In the genomic region with DNA sequence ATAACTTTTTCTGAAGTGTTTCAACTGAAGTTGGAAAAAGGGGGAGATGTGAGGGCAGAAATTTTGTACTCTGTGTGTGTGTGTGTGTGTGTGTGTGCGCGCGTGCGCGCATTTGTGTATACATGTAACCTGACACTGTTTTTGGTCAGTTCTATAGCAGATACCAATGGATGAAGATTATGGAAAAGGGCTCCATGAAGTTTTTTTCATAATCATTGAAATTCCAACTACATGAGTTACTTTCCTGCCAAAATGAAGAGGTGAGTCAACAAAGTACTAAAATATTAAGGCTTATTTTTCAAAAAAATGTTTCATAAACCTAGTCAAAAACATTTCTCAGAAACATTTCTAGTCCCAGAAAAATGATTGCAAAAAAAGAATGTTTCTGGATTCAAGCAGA, we compare ENCODE assay signal across 18 cellular contexts. TPM values are rescaled to one million over a fixed set of nuclear protein-coding genes. Genes with fewer than 3 reads are reported as not detected.
DNase-seq lines count a peak whose midpoint lies in the region; ATAC-seq, FAIRE-seq and TF ChIP-seq lines count a peak whose summit lies in the region.
"Had no signal": no experiment of that assay in that cellular context is flagged by ENCODE, and none has a peak within 500 bp of the region (broad histone marks: within the 10 kb centered on the region; RNA-seq: fewer than 3 reads in every experiment).

No MANE protein-coding gene starts in this region.

- POLR2A ChIA-PET in HEK293T (lab: Yijun Ruan, JAX): no interaction called here

- peaks cover 46% of the 10 kb centered on the region for H3K36me3 Mint-ChIP-seq in HFFc6 (ENCODE audit: low read depth)

- no peak for ATAC-seq in GM21360 (IDR thresholded peaks at IDR 0.05; ENCODE audit: unreplicated experiment)
- ATAC-seq: activated naive CD4-positive, alpha-beta T cell treated with anti-CD3 and anti-CD28 coated beads, Interleukin-2, amount 50 U/mL, for 72 hours; left ventricle myocardium superior; stimulated activated effector memory CD8-positive, alpha-beta T cell treated with anti-CD3 and anti-CD28 coated beads, Interleukin-12 subunit alpha, Interleukin-12 subunit beta, amount 100 ng/mL, for 72 hours; upper lobe of right lung had no signal

- no peaks in the 10 kb centered on the region for H3K9me3 Mint-ChIP-seq in HFFc6
- H3K9me3 Mint-ChIP-seq: activated naive CD4-positive, alpha-beta T cell treated with anti-CD3 and anti-CD28 coated beads, Interleukin-2, amount 50 U/mL, for 72 hours; CD8-positive, alpha-beta memory T cell; stimulated activated effector memory CD8-positive, alpha-beta T cell treated with anti-CD3 and anti-CD28 coated beads, Interleukin-12 subunit alpha, Interleukin-12 subunit beta, amount 100 ng/mL, for 72 hours had no signal

- 85% methylated on average over 5 of the region's 5 CpGs for WGBS in hepatocyte (ENCODE audit: low lambda C conversion rate, missing lambda C conversion rate)

- FAIRE-seq in urothelium cell line (lab: Jason Lieb, UNC): no peak
- FAIRE-seq: frontal cortex had no signal

- no peaks in the 10 kb centered on the region for H4K20me1 ChIP-seq in hepatocyte (ENCODE audit: insufficient read depth, poor library complexity, severe bottlenecking)

- in situ Hi-C loops in astrocyte of the spinal cord (cut with HindIII; ENCODE audit: low sequenced_read_pairs): no loop called here

- H3K27ac ChIP-seq in ACC112 (ENCODE audit: low read depth, low read length) (peak overlapping the region; percentile 84), hepatocyte (peak overlapping the region; percentile 11), substantia nigra (ENCODE audit: low read depth, low read length, poor library complexity, severe bottlenecking) (no peak overlapping the region)
- H3K27ac ChIP-seq: upper lobe of right lung had no signal

- no peaks in the 10 kb centered on the region for H3K9me3 ChIP-seq in hepatocyte (ENCODE audit: low read depth)
- H3K9me3 ChIP-seq: upper lobe of right lung had no signal

- peak; percentile 46 for DNase-seq in HFFc6
- peak; percentile 42 for DNase-seq in astrocyte of the spinal cord (ENCODE audit: low read depth, low spot score)
- DNase-seq in hepatocyte (ENCODE audit: low spot score): no peak
- no peak for DNase-seq in HEK293T (ENCODE audit: extremely low spot score)
- no peak for DNase-seq in substantia nigra (lab: John Stamatoyannopoulos, UW)
- no peak for DNase-seq in urothelium cell line (ENCODE audit: low spot score)
- DNase-seq: activated CD4-positive, alpha-beta T cell treated with anti-CD3 and anti-CD28 coated beads for 4 hours; activated T-cell treated with anti-CD3 and anti-CD28 coated beads, Interleukin-2, amount 50 U/mL, for 1 hour; CD8-positive, alpha-beta memory T cell; left ventricle myocardium superior; NCI-H1694; NCI-H2227 treated with DMSO at 0.1 percent for 48 hours; upper lobe of right lung had no signal

- H3K4me3 ChIP-seq in ACC112 (ENCODE audit: low read depth, low read length) (no peak overlapping the region), astrocyte of the spinal cord (ENCODE audit: low read depth, low read length) (no peak overlapping the region), hepatocyte (no peak overlapping the region)
- H3K4me3 ChIP-seq: upper lobe of right lung had no signal

- H3K36me3 ChIP-seq in ACC112 (ENCODE audit: insufficient read depth, low read length): peaks cover 26% of the 10 kb centered on the region
- no peaks in the 10 kb centered on the region for H3K36me3 ChIP-seq in hepatocyte (replicated peaks; ENCODE audit: insufficient read depth, low read depth)

- CTCF ChIA-PET in HEK293T (lab: Yijun Ruan, JAX): no interaction called here

- TF ChIP-seq CTCF in HFFc6 (IDR thresholded peaks at IDR 0.05) (no peak), astrocyte of the spinal cord (IDR thresholded peaks at IDR 0.05; ENCODE audit: low read depth, low read length) (no peak), hepatocyte (IDR thresholded peaks at IDR 0.05; ENCODE audit: poor library complexity) (no peak)

- H3K4me1 ChIP-seq in ACC112 (ENCODE audit: control insufficient read depth, insufficient read depth, low read length, unreplicated experiment) (peaks cover 45% of the 10 kb centered on the region), hepatocyte (ENCODE audit: insufficient read depth) (peaks cover 18% of the 10 kb centered on the region)

- H3K27me3 Mint-ChIP-seq in HFFc6 (ENCODE audit: insufficient read depth): peaks cover 2% of the 10 kb centered on the region; the same call in 1 of the 2 replicates
- H3K27me3 Mint-ChIP-seq: CD8-positive, alpha-beta memory T cell had no signal

- H3K79me2 ChIP-seq in ACC112 (ENCODE audit: control insufficient read depth, insufficient read depth, low read length, unreplicated experiment) (peaks cover 12% of the 10 kb centered on the region), hepatocyte (no peaks in the 10 kb centered on the region)

- H3K9me2 ChIP-seq in hepatocyte (replicated peaks; ENCODE audit: insufficient read depth): no peaks in the 10 kb centered on the region

- H3K4me3 Mint-ChIP-seq in HFFc6: peak overlapping the region; percentile 14
- H3K4me3 Mint-ChIP-seq: CD8-positive, alpha-beta memory T cell; stimulated activated effector memory CD8-positive, alpha-beta T cell treated with anti-CD3 and anti-CD28 coated beads, Interleukin-12 subunit alpha, Interleukin-12 subunit beta, amount 100 ng/mL, for 72 hours had no signal

- peaks cover 56% of the 10 kb centered on the region for H3K4me1 Mint-ChIP-seq in HFFc6 (ENCODE audit: low read depth)

- no peak overlapping the region for H3K4me2 ChIP-seq in hepatocyte

- peak overlapping the region; percentile 67 for H3K27ac Mint-ChIP-seq in HFFc6
- H3K27ac Mint-ChIP-seq: activated naive CD4-positive, alpha-beta T cell treated with anti-CD3 and anti-CD28 coated beads, Interleukin-2, amount 50 U/mL, for 72 hours; CD8-positive, alpha-beta memory T cell; stimulated activated effector memory CD8-positive, alpha-beta T cell treated with anti-CD3 and anti-CD28 coated beads, Interleukin-12 subunit alpha, Interleukin-12 subunit beta, amount 100 ng/mL, for 72 hours had no signal

- H2AFZ ChIP-seq in ACC112 (ENCODE audit: low read length, unreplicated experiment): no peak overlapping the region
- H2AFZ ChIP-seq in hepatocyte: no peak overlapping the region

- no peaks in the 10 kb centered on the region for H3K27me3 ChIP-seq in ACC112 (ENCODE audit: insufficient read depth, low read length)
- no peaks in the 10 kb centered on the region for H3K27me3 ChIP-seq in hepatocyte
- H3K27me3 ChIP-seq: upper lobe of right lung had no signal

TF ChIP-seq in HEK293T, 16 proteins besides CTCF, POLR2A, EP300 and RAD21:
- TF ChIP-seq LEF1 (IDR thresholded peaks at IDR 0.05; ENCODE audit: borderline replicate concordance) (no peak), SUZ12 (IDR thresholded peaks at IDR 0.05) (no peak), NFRKB (IDR thresholded peaks at IDR 0.05) (no peak), FOXA1 (IDR thresholded peaks at IDR 0.05) (no peak), ZNF384 (IDR thresholded peaks at IDR 0.05) (no peak)

RNA-seq across cellular contexts. Expression of gene CERS5, which starts 25.7 kb away (rescaled TPM):
- total RNA-seq in HFFc6 (2021; fragmentation: NEBNext Ultra II Directional; extraction: Animal tissue kit (Norgen Biotek cat#: 25700)): 10 to 100 TPM; 48.0 to 69.3 (median 60.3) TPM
- total RNA-seq in hepatocyte: 38.8 and 43.3 TPM in 2 replicates
- 53.3 and 69.0 TPM in 2 replicates for polyA plus RNA-seq in hepatocyte

Comparison
In these comparisons a context has a peak if more than half of its experiments do, and no peak if none do; other contexts are left out.
1. DNase-seq: peak in HFFc6 (single experiment) and astrocyte of the spinal cord (single experiment); none in hepatocyte (single experiment), HEK293T (single experiment), substantia nigra (0 of 49) and urothelium cell line (single experiment).